1 cellular context compared by ENCODE assay signal in genomic region chr16:667780-668518, GRCh38.
TF ChIP-seq lines count a peak whose summit lies in the region.

Gene RHOT2, plus strand, starts transcription at chr16:668132. Its CDS starts 68 bp downstream, at chr16:668200.

TF ChIP-seq in GM12878, 131 proteins besides CTCF, POLR2A, EP300 and RAD21 (continued from another document):
- TF ChIP-seq, protein P1, sequence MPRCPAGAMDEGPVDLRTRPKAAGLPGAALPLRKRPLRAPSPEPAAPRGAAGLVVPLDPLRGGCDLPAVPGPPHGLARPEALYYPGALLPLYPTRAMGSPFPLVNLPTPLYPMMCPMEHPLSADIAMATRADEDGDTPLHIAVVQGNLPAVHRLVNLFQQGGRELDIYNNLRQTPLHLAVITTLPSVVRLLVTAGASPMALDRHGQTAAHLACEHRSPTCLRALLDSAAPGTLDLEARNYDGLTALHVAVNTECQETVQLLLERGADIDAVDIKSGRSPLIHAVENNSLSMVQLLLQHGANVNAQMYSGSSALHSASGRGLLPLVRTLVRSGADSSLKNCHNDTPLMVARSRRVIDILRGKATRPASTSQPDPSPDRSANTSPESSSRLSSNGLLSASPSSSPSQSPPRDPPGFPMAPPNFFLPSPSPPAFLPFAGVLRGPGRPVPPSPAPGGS (IDR thresholded peaks at IDR 0.05; ENCODE audit: borderline replicate concordance, insufficient read depth, low read depth, low read length, poor library complexity, severe bottlenecking) = peak; percentile 77
- peak; percentile 63; the same call in 1 of the 2 replicates for TF ChIP-seq HSF1 (IDR thresholded peaks at IDR 0.05; ENCODE audit: low read depth, low read length)
- TF ChIP-seq HDAC2 (IDR thresholded peaks at IDR 0.05) = no peak
- TF ChIP-seq MTA2 (IDR thresholded peaks at IDR 0.05; ENCODE audit: low read depth) = no peak
- no peak for TF ChIP-seq MEF2B (IDR thresholded peaks at IDR 0.05; ENCODE audit: partially characterized antibody, poor library complexity, severe bottlenecking)
- TF ChIP-seq NR2C1 (IDR thresholded peaks at IDR 0.05) = peak; percentile 86
- TF ChIP-seq SRF (IDR thresholded peaks at IDR 0.05; ENCODE audit: low read depth in 2 of 2, low read length in 2 of 2) = 0 out of 4 replicates have a peak, but pooled peaks of 1 of the 2 experiments have one; percentile 51
- TF ChIP-seq DPF2 (IDR thresholded peaks at IDR 0.05) = peak; percentile 72; the same call in 1 of the 2 replicates
- peak; percentile 99 for TF ChIP-seq SMARCA5 (IDR thresholded peaks at IDR 0.05)
- TF ChIP-seq EGR1 (IDR thresholded peaks at IDR 0.05; ENCODE audit: borderline replicate concordance in 1 of 2, low read depth in 2 of 2, low read length in 2 of 2) = peak; percentile 30 to 90
- TF ChIP-seq ZBTB33 (IDR thresholded peaks at IDR 0.05) = peak; percentile 81; the same call in 1 of the 2 replicates
- peak; percentile 64 to 86; a peak in 3 of 4 replicates for TF ChIP-seq BHLHE40 (IDR thresholded peaks at IDR 0.05; ENCODE audit: borderline replicate concordance in 1 of 2, low read depth in 2 of 2, low read length in 1 of 2)
- no peak for TF ChIP-seq ATF7 (IDR thresholded peaks at IDR 0.05; ENCODE audit: low read depth)
- peak; percentile 72 for TF ChIP-seq SP1 (IDR thresholded peaks at IDR 0.05; ENCODE audit: low read depth, low read length)
- TF ChIP-seq SIX5 (IDR thresholded peaks at IDR 0.05; ENCODE audit: low read depth, low read length, severe bottlenecking) = peak; percentile 47
- TF ChIP-seq SUPT20H (IDR thresholded peaks at IDR 0.05; ENCODE audit: borderline replicate concordance, control insufficient read depth, low read depth, low read length) = no peak
- TF ChIP-seq POU2F2 (IDR thresholded peaks at IDR 0.05; ENCODE audit: borderline replicate concordance, low read depth, low read length) = peak; percentile 51; the same call in 1 of the 3 replicates
- peak; percentile 97 for TF ChIP-seq YY1 (IDR thresholded peaks at IDR 0.05; ENCODE audit: low read depth, low read length)
- TF ChIP-seq, protein P2, sequence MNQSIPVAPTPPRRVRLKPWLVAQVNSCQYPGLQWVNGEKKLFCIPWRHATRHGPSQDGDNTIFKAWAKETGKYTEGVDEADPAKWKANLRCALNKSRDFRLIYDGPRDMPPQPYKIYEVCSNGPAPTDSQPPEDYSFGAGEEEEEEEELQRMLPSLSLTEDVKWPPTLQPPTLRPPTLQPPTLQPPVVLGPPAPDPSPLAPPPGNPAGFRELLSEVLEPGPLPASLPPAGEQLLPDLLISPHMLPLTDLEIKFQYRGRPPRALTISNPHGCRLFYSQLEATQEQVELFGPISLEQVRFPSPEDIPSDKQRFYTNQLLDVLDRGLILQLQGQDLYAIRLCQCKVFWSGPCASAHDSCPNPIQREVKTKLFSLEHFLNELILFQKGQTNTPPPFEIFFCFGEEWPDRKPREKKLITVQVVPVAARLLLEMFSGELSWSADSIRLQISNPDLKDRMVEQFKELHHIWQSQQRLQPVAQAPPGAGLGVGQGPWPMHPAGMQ (IDR thresholded peaks at IDR 0.05; ENCODE audit: borderline replicate concordance) = no peak
- TF ChIP-seq, protein P3, sequence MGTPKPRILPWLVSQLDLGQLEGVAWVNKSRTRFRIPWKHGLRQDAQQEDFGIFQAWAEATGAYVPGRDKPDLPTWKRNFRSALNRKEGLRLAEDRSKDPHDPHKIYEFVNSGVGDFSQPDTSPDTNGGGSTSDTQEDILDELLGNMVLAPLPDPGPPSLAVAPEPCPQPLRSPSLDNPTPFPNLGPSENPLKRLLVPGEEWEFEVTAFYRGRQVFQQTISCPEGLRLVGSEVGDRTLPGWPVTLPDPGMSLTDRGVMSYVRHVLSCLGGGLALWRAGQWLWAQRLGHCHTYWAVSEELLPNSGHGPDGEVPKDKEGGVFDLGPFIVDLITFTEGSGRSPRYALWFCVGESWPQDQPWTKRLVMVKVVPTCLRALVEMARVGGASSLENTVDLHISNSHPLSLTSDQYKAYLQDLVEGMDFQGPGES (IDR thresholded peaks at IDR 0.05) = no peak
- TF ChIP-seq, protein P4, sequence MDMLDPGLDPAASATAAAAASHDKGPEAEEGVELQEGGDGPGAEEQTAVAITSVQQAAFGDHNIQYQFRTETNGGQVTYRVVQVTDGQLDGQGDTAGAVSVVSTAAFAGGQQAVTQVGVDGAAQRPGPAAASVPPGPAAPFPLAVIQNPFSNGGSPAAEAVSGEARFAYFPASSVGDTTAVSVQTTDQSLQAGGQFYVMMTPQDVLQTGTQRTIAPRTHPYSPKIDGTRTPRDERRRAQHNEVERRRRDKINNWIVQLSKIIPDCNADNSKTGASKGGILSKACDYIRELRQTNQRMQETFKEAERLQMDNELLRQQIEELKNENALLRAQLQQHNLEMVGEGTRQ (IDR thresholded peaks at IDR 0.05; ENCODE audit: borderline replicate concordance, low read depth, low read length) = no peak
- TF ChIP-seq, protein P5, sequence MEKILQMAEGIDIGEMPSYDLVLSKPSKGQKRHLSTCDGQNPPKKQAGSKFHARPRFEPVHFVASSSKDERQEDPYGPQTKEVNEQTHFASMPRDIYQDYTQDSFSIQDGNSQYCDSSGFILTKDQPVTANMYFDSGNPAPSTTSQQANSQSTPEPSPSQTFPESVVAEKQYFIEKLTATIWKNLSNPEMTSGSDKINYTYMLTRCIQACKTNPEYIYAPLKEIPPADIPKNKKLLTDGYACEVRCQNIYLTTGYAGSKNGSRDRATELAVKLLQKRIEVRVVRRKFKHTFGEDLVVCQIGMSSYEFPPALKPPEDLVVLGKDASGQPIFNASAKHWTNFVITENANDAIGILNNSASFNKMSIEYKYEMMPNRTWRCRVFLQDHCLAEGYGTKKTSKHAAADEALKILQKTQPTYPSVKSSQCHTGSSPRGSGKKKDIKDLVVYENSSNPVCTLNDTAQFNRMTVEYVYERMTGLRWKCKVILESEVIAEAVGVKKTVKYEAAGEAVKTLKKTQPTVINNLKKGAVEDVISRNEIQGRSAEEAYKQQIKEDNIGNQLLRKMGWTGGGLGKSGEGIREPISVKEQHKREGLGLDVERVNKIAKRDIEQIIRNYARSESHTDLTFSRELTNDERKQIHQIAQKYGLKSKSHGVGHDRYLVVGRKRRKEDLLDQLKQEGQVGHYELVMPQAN (conservative IDR thresholded peaks at IDR 0.05) = peak; percentile 76
- peak; percentile 87; the same call in 1 of the 2 replicates for TF ChIP-seq STAT1 (conservative IDR thresholded peaks at IDR 0.05)
- TF ChIP-seq, protein P6, sequence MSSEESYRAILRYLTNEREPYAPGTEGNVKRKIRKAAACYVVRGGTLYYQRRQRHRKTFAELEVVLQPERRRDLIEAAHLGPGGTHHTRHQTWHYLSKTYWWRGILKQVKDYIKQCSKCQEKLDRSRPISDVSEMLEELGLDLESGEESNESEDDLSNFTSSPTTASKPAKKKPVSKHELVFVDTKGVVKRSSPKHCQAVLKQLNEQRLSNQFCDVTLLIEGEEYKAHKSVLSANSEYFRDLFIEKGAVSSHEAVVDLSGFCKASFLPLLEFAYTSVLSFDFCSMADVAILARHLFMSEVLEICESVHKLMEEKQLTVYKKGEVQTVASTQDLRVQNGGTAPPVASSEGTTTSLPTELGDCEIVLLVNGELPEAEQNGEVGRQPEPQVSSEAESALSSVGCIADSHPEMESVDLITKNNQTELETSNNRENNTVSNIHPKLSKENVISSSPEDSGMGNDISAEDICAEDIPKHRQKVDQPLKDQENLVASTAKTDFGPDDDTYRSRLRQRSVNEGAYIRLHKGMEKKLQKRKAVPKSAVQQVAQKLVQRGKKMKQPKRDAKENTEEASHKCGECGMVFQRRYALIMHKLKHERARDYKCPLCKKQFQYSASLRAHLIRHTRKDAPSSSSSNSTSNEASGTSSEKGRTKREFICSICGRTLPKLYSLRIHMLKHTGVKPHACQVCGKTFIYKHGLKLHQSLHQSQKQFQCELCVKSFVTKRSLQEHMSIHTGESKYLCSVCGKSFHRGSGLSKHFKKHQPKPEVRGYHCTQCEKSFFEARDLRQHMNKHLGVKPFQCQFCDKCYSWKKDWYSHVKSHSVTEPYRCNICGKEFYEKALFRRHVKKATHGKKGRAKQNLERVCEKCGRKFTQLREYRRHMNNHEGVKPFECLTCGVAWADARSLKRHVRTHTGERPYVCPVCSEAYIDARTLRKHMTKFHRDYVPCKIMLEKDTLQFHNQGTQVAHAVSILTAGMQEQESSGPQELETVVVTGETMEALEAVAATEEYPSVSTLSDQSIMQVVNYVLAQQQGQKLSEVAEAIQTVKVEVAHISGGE (CRISPR knock-in tag; IDR thresholded peaks at IDR 0.05) = peak; percentile 69
- TF ChIP-seq ZSCAN29 (IDR thresholded peaks at IDR 0.05) = peak; percentile 84
- no peak for TF ChIP-seq BCL11A (IDR thresholded peaks at IDR 0.05; ENCODE audit: low read depth, low read length)
- TF ChIP-seq MEF2A (IDR thresholded peaks at IDR 0.05; ENCODE audit: insufficient read depth, low read depth, low read length) = peak; percentile 81; the same call in 1 of the 2 replicates
- 0 out of 2 replicates have a peak, but pooled peaks have one; percentile 39 for TF ChIP-seq SREBF2 (IDR thresholded peaks at IDR 0.05; ENCODE audit: low read length)
- TF ChIP-seq FOXK2 (IDR thresholded peaks at IDR 0.05) = no peak
- TF ChIP-seq CHD2 (IDR thresholded peaks at IDR 0.05; ENCODE audit: borderline replicate concordance, low read depth, low read length) = peak; percentile 58; the same call in 1 of the 2 replicates
- peak; percentile 81 for TF ChIP-seq ZNF687 (IDR thresholded peaks at IDR 0.05)
- peak; percentile 90 for TF ChIP-seq ELK1 (IDR thresholded peaks at IDR 0.05; ENCODE audit: low read depth, low read length)
- peak; percentile 57; the same call in 1 of the 2 replicates for TF ChIP-seq CREB1 (IDR thresholded peaks at IDR 0.05; ENCODE audit: low read depth)
